Comparison of ENCODE assay signal across 17 cellular contexts in genomic region chr16:80080287-80080851, GRCh38.
A peak's percentile ranks its signal among the peaks of the same experiment; 100 is the strongest.
DNase-seq lines count a peak whose midpoint lies in the region; ATAC-seq, FAIRE-seq and TF ChIP-seq lines count a peak whose summit lies in the region.
"Had no signal": no experiment of that assay in that cellular context is flagged by ENCODE, and none has a peak within 500 bp of the region (broad histone marks: within the 10 kb centered on the region; RNA-seq: fewer than 3 reads in every experiment).

No MANE protein-coding gene starts in this region.

- H3K36me3 ChIP-seq in astrocyte (ENCODE audit: insufficient read depth, low read length), result no peaks in the 10 kb centered on the region
- no peaks in the 10 kb centered on the region for H3K36me3 ChIP-seq in hepatocyte (replicated peaks; ENCODE audit: insufficient read depth, low read depth)
- H3K36me3 ChIP-seq in trophoblast cell (ENCODE audit: control insufficient read depth in 1 of 2, insufficient read depth in 2 of 2, low read length in 2 of 2), result no peaks in the 10 kb centered on the region
- no peaks in the 10 kb centered on the region for H3K36me3 ChIP-seq in body of pancreas (replicated peaks in 1 of 2; ENCODE audit: insufficient read depth in 1 of 2, low read depth in 2 of 2)
- H3K36me3 ChIP-seq: BE2C had no signal

- no peak overlapping the region for H2AFZ ChIP-seq in astrocyte (ENCODE audit: low read depth, low read length)
- no peak overlapping the region for H2AFZ ChIP-seq in hepatocyte
- H2AFZ ChIP-seq in trophoblast cell (ENCODE audit: insufficient read depth, low read length, poor library complexity), result no peak overlapping the region

- intact Hi-C loops in body of pancreas (cut with DNase I), result no loop called here
- intact Hi-C loops in cardiac septum (cut with DNase I), result loop anchor here (5.0 kb wide), 1 partner anchor 478 kb away; the partner anchor contains the start of gene MAF
- intact Hi-C loops in activated CD4-positive, alpha-beta T cell treated with anti-CD3 and anti-CD28 coated beads for 36 hours (cut with DNase I, micrococcal nuclease), result loop anchor here in 1 of 2 experiments (5.0 to 10.0 kb wide), 4 partner anchors 83 to 1576 kb away; partner anchors contain the start of gene MAF

- H3K4me2 ChIP-seq in astrocyte (ENCODE audit: low read length) (no peak overlapping the region), hepatocyte (no peak overlapping the region), trophoblast cell (ENCODE audit: low read length) (no peak overlapping the region)

- H3K9me3 Mint-ChIP-seq in astrocyte (ENCODE audit: unreplicated experiment), result no peaks in the 10 kb centered on the region
- H3K9me3 Mint-ChIP-seq in activated CD4-positive, alpha-beta T cell treated with anti-CD3 and anti-CD28 coated beads for 36 hours (ENCODE audit: low read depth), result no peaks in the 10 kb centered on the region
- H3K9me3 Mint-ChIP-seq: CD8-positive, alpha-beta memory T cell; IgD-negative memory B cell had no signal

- H3K27me3 ChIP-seq in astrocyte (ENCODE audit: insufficient read depth, low read length), result no peaks in the 10 kb centered on the region
- H3K27me3 ChIP-seq in hepatocyte, result no peaks in the 10 kb centered on the region
- H3K27me3 ChIP-seq in trophoblast cell (ENCODE audit: insufficient read depth, low read length), result no peaks in the 10 kb centered on the region
- H3K27me3 ChIP-seq in body of pancreas, result no peaks in the 10 kb centered on the region
- H3K27me3 ChIP-seq: BE2C had no signal

- H3K4me3 Mint-ChIP-seq in astrocyte (ENCODE audit: unreplicated experiment), result no peak overlapping the region
- no peak overlapping the region for H3K4me3 Mint-ChIP-seq in activated CD4-positive, alpha-beta T cell treated with anti-CD3 and anti-CD28 coated beads for 36 hours
- H3K4me3 Mint-ChIP-seq: CD8-positive, alpha-beta memory T cell; IgD-negative memory B cell had no signal

- DNase-seq in NCI-H226, result peak; percentile 81
- DNase-seq in astrocyte (ENCODE audit: low read depth), result no peak
- DNase-seq in hepatocyte (ENCODE audit: low spot score), result peak; percentile 48
- peak; percentile 70 to 87 for DNase-seq in trophoblast cell
- DNase-seq in anterior cingulate cortex (lab: John Stamatoyannopoulos, UW), result no peak
- no peak for DNase-seq in body of pancreas
- no peak for DNase-seq in cardiac septum (ENCODE audit: low spot score)
- no peak for DNase-seq in activated CD4-positive, alpha-beta T cell treated with anti-CD3 and anti-CD28 coated beads for 36 hours
- DNase-seq: BE2C; CD8-positive, alpha-beta memory T cell; DMS53; GF-D8; HCEC 1CT had no signal

- no peak overlapping the region for H2BK120ac ChIP-seq in trophoblast cell (ENCODE audit: insufficient read depth, low read length, poor library complexity)

- CTCF ChIA-PET in activated CD4-positive, alpha-beta T cell treated with anti-CD3 and anti-CD28 coated beads for 36 hours (lab: Charles Lee), result no interaction called here

- peak; percentile 32 for FAIRE-seq in astrocyte (lab: Jason Lieb, UNC)
- FAIRE-seq: A204.1 had no signal

- no peaks in the 10 kb centered on the region for H3K36me3 Mint-ChIP-seq in astrocyte (ENCODE audit: low read depth, unreplicated experiment)
- no peaks in the 10 kb centered on the region for H3K36me3 Mint-ChIP-seq in activated CD4-positive, alpha-beta T cell treated with anti-CD3 and anti-CD28 coated beads for 36 hours (ENCODE audit: low read depth)
- H3K36me3 Mint-ChIP-seq: CD8-positive, alpha-beta memory T cell; IgD-negative memory B cell had no signal

- H3K79me2 ChIP-seq in astrocyte (ENCODE audit: insufficient read depth, low read length) (no peaks in the 10 kb centered on the region), hepatocyte (no peaks in the 10 kb centered on the region), trophoblast cell (ENCODE audit: control insufficient read depth, insufficient read depth, low read length, poor library complexity) (no peaks in the 10 kb centered on the region)

- no peak for TF ChIP-seq POLR2A in body of pancreas (IDR thresholded peaks at IDR 0.05)

- no peaks in the 10 kb centered on the region for H3K9me2 ChIP-seq in hepatocyte (replicated peaks; ENCODE audit: insufficient read depth)

- no peak overlapping the region for H3K18ac ChIP-seq in trophoblast cell (ENCODE audit: low read length)

- no peak overlapping the region for H2BK12ac ChIP-seq in trophoblast cell (ENCODE audit: low read length)

- no peak overlapping the region for H4K91ac ChIP-seq in trophoblast cell (ENCODE audit: low read depth, low read length)

- peaks cover 2% of the 10 kb centered on the region for H3K79me1 ChIP-seq in trophoblast cell (ENCODE audit: low read length)

- 94% methylated on average over 2 of the region's 2 CpGs for WGBS in hepatocyte (ENCODE audit: low lambda C conversion rate, missing lambda C conversion rate)
- WGBS in trophoblast cell (ENCODE audit: extremely low coverage, insufficient coverage, insufficient read length), result no CpG with 5 or more reads among the region's 2 CpGs
- WGBS in body of pancreas, 2 donors, result 93 to 96% methylated on average over 2 of the region's 2 CpGs

- H4K12ac ChIP-seq in trophoblast cell (ENCODE audit: low read depth, low read length), result no peak overlapping the region

- no peak for ATAC-seq in body of pancreas
- ATAC-seq in activated CD4-positive, alpha-beta T cell treated with anti-CD3 and anti-CD28 coated beads for 36 hours, result no peak

- no peaks in the 10 kb centered on the region for H4K20me1 ChIP-seq in astrocyte (ENCODE audit: insufficient read depth, low read length)
- no peaks in the 10 kb centered on the region for H4K20me1 ChIP-seq in hepatocyte (ENCODE audit: insufficient read depth, poor library complexity, severe bottlenecking)

- H3K14ac ChIP-seq in trophoblast cell (ENCODE audit: low read length), result no peak overlapping the region

- H3K9ac ChIP-seq in astrocyte (ENCODE audit: low read length) (no peak overlapping the region), trophoblast cell (ENCODE audit: low read length) (no peak overlapping the region)

- H3K4me1 ChIP-seq in astrocyte (ENCODE audit: insufficient read depth, low read length), result no peaks in the 10 kb centered on the region
- peaks cover 15% of the 10 kb centered on the region for H3K4me1 ChIP-seq in hepatocyte (ENCODE audit: insufficient read depth)
- peaks cover 0 to 2% of the 10 kb centered on the region in 2 experiments for H3K4me1 ChIP-seq in trophoblast cell (ENCODE audit: control insufficient read depth in 1 of 2, insufficient read depth in 2 of 2, low read length in 2 of 2)
- H3K4me1 ChIP-seq in body of pancreas, result no peaks in the 10 kb centered on the region
- H3K4me1 ChIP-seq: BE2C had no signal

- peaks cover 7% of the 10 kb centered on the region for H3K4me1 Mint-ChIP-seq in astrocyte (ENCODE audit: low read depth, unreplicated experiment)
- no peaks in the 10 kb centered on the region for H3K4me1 Mint-ChIP-seq in activated CD4-positive, alpha-beta T cell treated with anti-CD3 and anti-CD28 coated beads for 36 hours
- H3K4me1 Mint-ChIP-seq: CD8-positive, alpha-beta memory T cell; IgD-negative memory B cell had no signal

- no peak overlapping the region for H2AK5ac ChIP-seq in trophoblast cell (ENCODE audit: low read length)

- H2BK5ac ChIP-seq in trophoblast cell (ENCODE audit: low read depth, low read length, poor library complexity), result no peak overlapping the region

- no peak overlapping the region for H3K4ac ChIP-seq in trophoblast cell (ENCODE audit: low read depth, low read length)

- no peak overlapping the region for H3K27ac Mint-ChIP-seq in astrocyte (ENCODE audit: unreplicated experiment)
- H3K27ac Mint-ChIP-seq in activated CD4-positive, alpha-beta T cell treated with anti-CD3 and anti-CD28 coated beads for 36 hours, result no peak overlapping the region
- H3K27ac Mint-ChIP-seq: CD8-positive, alpha-beta memory T cell; IgD-negative memory B cell had no signal

- H3K4me3 ChIP-seq in astrocyte (ENCODE audit: insufficient read depth, low read depth, low read length), result no peak overlapping the region
- H3K4me3 ChIP-seq in hepatocyte, result no peak overlapping the region
- no peak overlapping the region for H3K4me3 ChIP-seq in trophoblast cell (ENCODE audit: low read depth, low read length)
- H3K4me3 ChIP-seq in body of pancreas, result no peak overlapping the region

- H3K27ac ChIP-seq in astrocyte (ENCODE audit: low read depth, low read length) (no peak overlapping the region), hepatocyte (peak overlapping the region; percentile 50), trophoblast cell (ENCODE audit: low read depth, low read length) (no peak overlapping the region), body of pancreas (no peak overlapping the region)
- H3K27ac ChIP-seq: C4-2B had no signal

- no peak overlapping the region for H3K23ac ChIP-seq in trophoblast cell (ENCODE audit: low read length)

- TF ChIP-seq CTCF in astrocyte (IDR thresholded peaks at IDR 0.05; ENCODE audit: insufficient read depth, low read depth, low read length) (no peak), hepatocyte (IDR thresholded peaks at IDR 0.05; ENCODE audit: poor library complexity) (no peak), body of pancreas (IDR thresholded peaks at IDR 0.05) (no peak)

- peaks cover 4% of the 10 kb centered on the region for H3K27me3 Mint-ChIP-seq in astrocyte (ENCODE audit: low read depth, unreplicated experiment)
- H3K27me3 Mint-ChIP-seq in activated CD4-positive, alpha-beta T cell treated with anti-CD3 and anti-CD28 coated beads for 36 hours, result peaks cover 2% of the 10 kb centered on the region

- H3K9me3 ChIP-seq in astrocyte (ENCODE audit: insufficient read depth, low read depth, low read length), result no peaks in the 10 kb centered on the region
- no peaks in the 10 kb centered on the region for H3K9me3 ChIP-seq in hepatocyte (ENCODE audit: low read depth)
- no peaks in the 10 kb centered on the region for H3K9me3 ChIP-seq in trophoblast cell (ENCODE audit: insufficient read depth, low read depth, low read length)
- H3K9me3 ChIP-seq in body of pancreas, result no peaks in the 10 kb centered on the region
- H3K9me3 ChIP-seq: BE2C, Caco-2 had no signal

- H4K8ac ChIP-seq in trophoblast cell (ENCODE audit: low read depth, low read length), result no peak overlapping the region

- POLR2A ChIA-PET in activated CD4-positive, alpha-beta T cell treated with anti-CD3 and anti-CD28 coated beads for 36 hours (lab: Charles Lee), result no interaction called here

Comparison
In these comparisons a context has a peak if more than half of its experiments do, and no peak if none do; other contexts are left out.
1. DNase-seq: peak in NCI-H226 (single experiment), hepatocyte (single experiment) and trophoblast cell (2 of 2); none in astrocyte (single experiment), anterior cingulate cortex (0 of 58), body of pancreas (0 of 4), cardiac septum (single experiment) and activated CD4-positive, alpha-beta T cell treated with anti-CD3 and anti-CD28 coated beads for 36 hours (single experiment).